ENCODE assay signal across 1 cellular context in genomic region chr18:37385846-37386435, GRCh38.
A peak's percentile ranks its signal among the peaks of the same experiment; 100 is the strongest.
TF ChIP-seq lines count a peak whose summit lies in the region.

No MANE protein-coding gene starts in this region.

TF ChIP-seq in K562, 482 proteins besides CTCF, POLR2A, EP300 and RAD21 (continued from another document):
- TF ChIP-seq, protein P1, sequence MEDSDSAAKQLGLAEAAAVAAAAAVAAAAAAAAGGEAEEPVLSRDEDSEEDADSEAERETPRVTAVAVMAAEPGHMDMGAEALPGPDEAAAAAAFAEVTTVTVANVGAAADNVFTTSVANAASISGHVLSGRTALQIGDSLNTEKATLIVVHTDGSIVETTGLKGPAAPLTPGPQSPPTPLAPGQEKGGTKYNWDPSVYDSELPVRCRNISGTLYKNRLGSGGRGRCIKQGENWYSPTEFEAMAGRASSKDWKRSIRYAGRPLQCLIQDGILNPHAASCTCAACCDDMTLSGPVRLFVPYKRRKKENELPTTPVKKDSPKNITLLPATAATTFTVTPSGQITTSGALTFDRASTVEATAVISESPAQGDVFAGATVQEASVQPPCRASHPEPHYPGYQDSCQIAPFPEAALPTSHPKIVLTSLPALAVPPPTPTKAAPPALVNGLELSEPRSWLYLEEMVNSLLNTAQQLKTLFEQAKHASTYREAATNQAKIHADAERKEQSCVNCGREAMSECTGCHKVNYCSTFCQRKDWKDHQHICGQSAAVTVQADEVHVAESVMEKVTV (CRISPR knock-in tag; IDR thresholded peaks at IDR 0.05) = peak; percentile 57
- TF ChIP-seq SAP30 (IDR thresholded peaks at IDR 0.05; ENCODE audit: borderline replicate concordance, insufficient read depth, low read depth, low read length, poor library complexity, severe bottlenecking) = no peak
- TF ChIP-seq, protein P2, sequence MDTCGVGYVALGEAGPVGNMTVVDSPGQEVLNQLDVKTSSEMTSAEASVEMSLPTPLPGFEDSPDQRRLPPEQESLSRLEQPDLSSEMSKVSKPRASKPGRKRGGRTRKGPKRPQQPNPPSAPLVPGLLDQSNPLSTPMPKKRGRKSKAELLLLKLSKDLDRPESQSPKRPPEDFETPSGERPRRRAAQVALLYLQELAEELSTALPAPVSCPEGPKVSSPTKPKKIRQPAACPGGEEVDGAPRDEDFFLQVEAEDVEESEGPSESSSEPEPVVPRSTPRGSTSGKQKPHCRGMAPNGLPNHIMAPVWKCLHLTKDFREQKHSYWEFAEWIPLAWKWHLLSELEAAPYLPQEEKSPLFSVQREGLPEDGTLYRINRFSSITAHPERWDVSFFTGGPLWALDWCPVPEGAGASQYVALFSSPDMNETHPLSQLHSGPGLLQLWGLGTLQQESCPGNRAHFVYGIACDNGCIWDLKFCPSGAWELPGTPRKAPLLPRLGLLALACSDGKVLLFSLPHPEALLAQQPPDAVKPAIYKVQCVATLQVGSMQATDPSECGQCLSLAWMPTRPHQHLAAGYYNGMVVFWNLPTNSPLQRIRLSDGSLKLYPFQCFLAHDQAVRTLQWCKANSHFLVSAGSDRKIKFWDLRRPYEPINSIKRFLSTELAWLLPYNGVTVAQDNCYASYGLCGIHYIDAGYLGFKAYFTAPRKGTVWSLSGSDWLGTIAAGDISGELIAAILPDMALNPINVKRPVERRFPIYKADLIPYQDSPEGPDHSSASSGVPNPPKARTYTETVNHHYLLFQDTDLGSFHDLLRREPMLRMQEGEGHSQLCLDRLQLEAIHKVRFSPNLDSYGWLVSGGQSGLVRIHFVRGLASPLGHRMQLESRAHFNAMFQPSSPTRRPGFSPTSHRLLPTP (IDR thresholded peaks at IDR 0.05; ENCODE audit: borderline replicate concordance, extremely low read depth, insufficient read length) = no peak
- TF ChIP-seq SPI1 (IDR thresholded peaks at IDR 0.05; ENCODE audit: borderline replicate concordance, low read depth, low read length) = no peak
- TF ChIP-seq ZNF589 (CRISPR knock-in tag; IDR thresholded peaks at IDR 0.05; ENCODE audit: low read depth) = no peak
- TF ChIP-seq ZNF280B (CRISPR knock-in tag; IDR thresholded peaks at IDR 0.05) = no peak
- no peak for TF ChIP-seq HNRNPL (IDR thresholded peaks at IDR 0.05; ENCODE audit: low read depth, low read length)
- no peak for TF ChIP-seq PBX2 (CRISPR knock-in tag; IDR thresholded peaks at IDR 0.05; ENCODE audit: low read depth)
- TF ChIP-seq PBX2 (tag; conservative IDR thresholded peaks at IDR 0.05; ENCODE audit: low read depth) = 0 out of 2 replicates have a peak, but pooled peaks have one; percentile 10
- TF ChIP-seq, protein P3, sequence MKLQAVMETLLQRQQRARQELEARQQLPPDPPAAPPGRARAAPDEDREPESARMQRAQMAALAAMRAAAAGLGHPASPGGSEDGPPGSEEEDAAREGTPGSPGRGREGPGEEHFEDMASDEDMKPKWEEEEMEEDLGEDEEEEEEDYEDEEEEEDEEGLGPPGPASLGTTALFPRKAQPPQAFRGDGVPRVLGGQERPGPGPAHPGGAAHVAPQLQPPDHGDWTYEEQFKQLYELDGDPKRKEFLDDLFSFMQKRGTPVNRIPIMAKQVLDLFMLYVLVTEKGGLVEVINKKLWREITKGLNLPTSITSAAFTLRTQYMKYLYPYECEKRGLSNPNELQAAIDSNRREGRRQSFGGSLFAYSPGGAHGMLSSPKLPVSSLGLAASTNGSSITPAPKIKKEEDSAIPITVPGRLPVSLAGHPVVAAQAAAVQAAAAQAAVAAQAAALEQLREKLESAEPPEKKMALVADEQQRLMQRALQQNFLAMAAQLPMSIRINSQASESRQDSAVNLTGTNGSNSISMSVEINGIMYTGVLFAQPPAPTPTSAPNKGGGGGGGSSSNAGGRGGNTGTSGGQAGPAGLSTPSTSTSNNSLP (IDR thresholded peaks at IDR 0.05; ENCODE audit: borderline replicate concordance, low read depth, low read length) = peak; percentile 79; the same call in 1 of the 2 replicates
- TF ChIP-seq CBX2 (IDR thresholded peaks at IDR 0.05; ENCODE audit: insufficient read depth, low read length, poor library complexity, severe bottlenecking) = no peak
TF ChIP-seq in K562: peak in this region for 4.
